ENCODE assay signal across 8 cellular contexts in the genomic region with DNA sequence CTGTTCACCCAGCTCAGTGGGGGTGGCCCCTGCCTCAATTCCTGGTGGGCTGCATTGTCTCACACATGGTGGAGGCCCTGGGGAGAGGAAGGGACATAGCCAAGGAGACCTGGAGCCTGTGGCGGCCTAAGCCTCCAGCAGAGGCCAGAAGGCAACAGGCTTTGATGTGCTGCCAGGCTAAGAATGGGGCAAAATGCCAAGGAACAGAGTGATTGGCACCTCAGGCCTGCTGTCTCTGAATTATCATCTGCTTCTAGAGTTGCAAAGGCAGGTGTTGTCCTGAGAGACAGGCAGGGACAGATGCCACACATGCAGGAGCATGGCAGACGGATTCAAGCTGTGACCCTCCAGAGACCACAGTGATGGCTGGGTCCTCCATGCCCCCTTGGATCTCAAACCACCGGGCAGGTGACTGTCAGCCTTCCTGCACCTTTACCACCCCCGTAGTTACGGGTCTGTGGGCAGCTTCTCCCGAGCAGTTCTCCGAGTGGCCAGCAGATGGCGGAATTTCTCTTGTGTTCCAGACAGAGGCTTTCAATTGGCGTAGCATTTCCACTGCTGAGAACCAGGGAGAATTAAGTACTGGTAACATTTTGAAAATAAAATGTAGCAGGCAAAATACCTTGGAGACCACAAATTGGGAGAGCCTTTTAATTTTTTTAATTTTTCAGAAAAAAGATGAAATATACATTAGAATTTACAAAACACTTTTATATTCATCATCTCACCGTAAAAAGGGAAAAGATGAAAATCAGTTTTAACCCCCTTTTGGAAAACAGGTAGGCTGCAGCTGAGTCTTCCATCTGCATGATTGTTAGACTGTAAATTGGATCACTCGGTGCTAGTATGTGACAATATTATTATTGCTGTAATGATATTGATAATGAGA.
DNase-seq lines count a peak whose midpoint lies in the region; ATAC-seq, FAIRE-seq and TF ChIP-seq lines count a peak whose summit lies in the region.

No MANE protein-coding gene starts in this region.

- no peaks in the 10 kb centered on the region for H3K4me1 ChIP-seq in small intestine (ENCODE audit: control insufficient read depth in 2 of 2, insufficient read depth in 1 of 2, low read depth in 1 of 2, low read length in 1 of 2)

- TF ChIP-seq POLR2A in GM12892 (IDR thresholded peaks at IDR 0.05; ENCODE audit: low read depth, low read length), result no peak

- H3K27me3 ChIP-seq in small intestine (ENCODE audit: control insufficient read depth in 2 of 2, insufficient read depth in 2 of 2, low read length in 2 of 2), result no peaks in the 10 kb centered on the region

- 15 to 22% (median 18%) methylated on average over 11 of the region's 11 CpGs for WGBS in small intestine, 3 donors

- FAIRE-seq in GM12892 (lab: Jason Lieb, UNC) (peak; percentile 90), small intestine (lab: Jason Lieb, UNC) (no peak)

- no peak overlapping the region for H3K27ac ChIP-seq in small intestine (ENCODE audit: low read depth in 1 of 2, low read length in 1 of 2)

- no peaks in the 10 kb centered on the region for H3K36me3 ChIP-seq in small intestine (ENCODE audit: control insufficient read depth in 2 of 2, insufficient read depth in 2 of 2, low read length in 2 of 2)

- no peak overlapping the region for H3K4me3 ChIP-seq in astrocyte of the cerebellum (ENCODE audit: low read depth, low read length)
- no peak overlapping the region for H3K4me3 ChIP-seq in small intestine (ENCODE audit: low read depth in 1 of 2, low read length in 2 of 2)

- DNase-seq in GM12892 (ENCODE audit: insufficient read length) (peak; percentile 60), NCI-H1930 (lab: John Stamatoyannopoulos, UW) (peak; percentile 36 to 70), T-helper 9 cell (peak; percentile 79), astrocyte of the cerebellum (ENCODE audit: low read depth) (peak; percentile 48), hypothalamus (lab: John Stamatoyannopoulos, UW) (peak in 50 of 51 donors; percentile 14 to 93 (median 72)), small intestine (peak; percentile 78)

- no peaks in the 10 kb centered on the region for H3K9me3 ChIP-seq in small intestine (ENCODE audit: control insufficient read depth, low read depth)

- TF ChIP-seq CTCF in astrocyte of the cerebellum (IDR thresholded peaks at IDR 0.05; ENCODE audit: low read depth, low read length, missing control alignments), result peak; percentile 96

- ATAC-seq in HG02852 (IDR thresholded peaks at IDR 0.05; ENCODE audit: unreplicated experiment), result peak; percentile 88
- no peak for ATAC-seq in GM19328 (IDR thresholded peaks at IDR 0.05; ENCODE audit: unreplicated experiment)

- in situ Hi-C loops in astrocyte of the cerebellum (cut with HindIII; ENCODE audit: low sequenced_read_pairs), result no loop called here
